ENCODE assay signal across 8 cellular contexts in the genomic region with DNA sequence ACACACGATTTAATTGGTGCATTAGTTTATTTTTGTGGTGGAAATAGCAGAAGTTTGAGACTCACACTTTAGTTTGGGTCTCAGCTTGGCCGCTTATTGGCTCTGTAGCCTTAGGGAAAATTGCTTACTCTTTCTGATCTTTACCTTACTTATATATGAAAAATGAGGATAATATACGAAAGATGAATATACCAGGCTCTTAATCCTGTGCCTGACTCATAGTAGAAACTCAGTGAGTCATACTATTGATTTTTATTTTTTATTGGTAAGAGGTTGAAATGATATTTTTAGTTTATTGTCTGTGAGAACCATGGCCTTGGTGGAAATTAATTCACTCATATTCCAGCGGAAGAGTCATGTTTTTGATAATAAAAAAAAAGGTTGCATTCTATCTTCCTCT. TPM values are rescaled to one million over a fixed set of nuclear protein-coding genes. Genes with fewer than 3 reads are reported as not detected.
"Had no signal": no experiment of that assay in that cellular context is flagged by ENCODE, and none has a peak within 500 bp of the region (broad histone marks: within the 10 kb centered on the region; RNA-seq: fewer than 3 reads in every experiment).

No MANE protein-coding gene starts in this region.

- H3K4me3 ChIP-seq: GM23338, K562 had no signal

- H3K4me2 ChIP-seq: GM23338 had no signal

- ATAC-seq: GM23338, HepG2, K562 had no signal

- H3K27ac ChIP-seq: HL-60 had no signal

- H2AFZ ChIP-seq: GM23338 had no signal

- DNase-seq: H9, HCEC 1CT, HFFc6, KG1 had no signal

- H3K4me3 Mint-ChIP-seq: GM23338, H9, HFFc6 had no signal

- H3K27ac Mint-ChIP-seq: GM23338, H9, HFFc6 had no signal

- H3K4me1 Mint-ChIP-seq: GM23338, H9 had no signal

- H3K9me3 Mint-ChIP-seq: GM23338, H9 had no signal

RNA-seq across cellular contexts. Expression of a gene that starts 11.2 kb away (rescaled TPM):
- total RNA-seq: HepG2, K562 had no signal
- polyA plus RNA-seq: HepG2, K562 had no signal
